Comparison of ENCODE assay signal across 15 cellular contexts in genomic region chr6:82840571-82840970, GRCh38.
DNase-seq lines count a peak whose midpoint lies in the region; ATAC-seq and TF ChIP-seq lines count a peak whose summit lies in the region.
"Had no signal": no experiment of that assay in that cellular context is flagged by ENCODE, and none has a peak within 500 bp of the region (broad histone marks: within the 10 kb centered on the region; RNA-seq: fewer than 3 reads in every experiment).

No MANE protein-coding gene starts in this region.

- H3K4me3 ChIP-seq in astrocyte of the spinal cord (ENCODE audit: low read depth, low read length) (no peak overlapping the region), lower lobe of right lung (no peak overlapping the region)
- H3K4me3 ChIP-seq: BLaER1 treated with 17β-estradiol and CSF1 and Interleukin-3, amounts not matched to agents 10 nM and 100 nM; SJSA1 had no signal

- H3K27me3 ChIP-seq in lower lobe of right lung (ENCODE audit: low read depth) = no peaks in the 10 kb centered on the region
- H3K27me3 ChIP-seq: BLaER1 treated with 17β-estradiol and CSF1 and Interleukin-3, amounts not matched to agents 10 nM and 100 nM; SJSA1 had no signal

- no peaks in the 10 kb centered on the region for H3K36me3 ChIP-seq in lower lobe of right lung
- H3K36me3 ChIP-seq: BLaER1 treated with 17β-estradiol and CSF1 and Interleukin-3, amounts not matched to agents 10 nM and 100 nM; SJSA1 had no signal

- H3K9me3 ChIP-seq in lower lobe of right lung = no peaks in the 10 kb centered on the region
- H3K9me3 ChIP-seq: BLaER1 treated with 17β-estradiol and CSF1 and Interleukin-3, amounts not matched to agents 10 nM and 100 nM; SJSA1 had no signal

- ATAC-seq in lower lobe of right lung = no peak
- no peak for ATAC-seq in HG03025 (IDR thresholded peaks at IDR 0.05; ENCODE audit: low FRiP score, unreplicated experiment)

- TF ChIP-seq CTCF in astrocyte of the spinal cord (IDR thresholded peaks at IDR 0.05; ENCODE audit: low read depth, low read length) (no peak), lower lobe of right lung (IDR thresholded peaks at IDR 0.05) (no peak)

- intact Hi-C loops in lower lobe of right lung (cut with DNase I) = no loop called here

- in situ Hi-C loops in Caki2 (cut with HindIII; ENCODE audit: low pct_unique_long_range_greater_than_20kb, low sequenced_read_pairs) = no loop called here
- in situ Hi-C loops in astrocyte of the spinal cord (cut with HindIII; ENCODE audit: low sequenced_read_pairs) = no loop called here

- DNase-seq in Caki2 (ENCODE audit: low read depth) (peak; percentile 52), M059J (ENCODE audit: low read depth) (peak; percentile 95), astrocyte of the spinal cord (ENCODE audit: low read depth, low spot score) (peak; percentile 42), kidney tubule cell (ENCODE audit: low spot score) (peak; percentile 92), hepatic stellate cell (ENCODE audit: low spot score) (no peak), occipital lobe (lab: John Stamatoyannopoulos, UW) (no peak), lower lobe of right lung (no peak)
- DNase-seq: CD8-positive, alpha-beta memory T cell; H9; NCI-H187; NK-92 treated with Interleukin-12 subunit alpha and Interleukin-12 subunit beta, amount 100 ng/mL, for 24 hours; OCI-M1 had no signal

- no peak overlapping the region for H3K27ac ChIP-seq in lower lobe of right lung
- H3K27ac ChIP-seq: BLaER1 treated with 17β-estradiol and CSF1 and Interleukin-3, amounts not matched to agents 10 nM and 100 nM; SJSA1 had no signal

- H3K4me1 ChIP-seq in lower lobe of right lung = no peaks in the 10 kb centered on the region
- H3K4me1 ChIP-seq: BLaER1 treated with 17β-estradiol and CSF1 and Interleukin-3, amounts not matched to agents 10 nM and 100 nM had no signal

Comparison
In these comparisons a context has a peak if more than half of its experiments do, and no peak if none do; other contexts are left out.
1. DNase-seq: peak in Caki2 (single experiment), M059J (single experiment), astrocyte of the spinal cord (single experiment) and kidney tubule cell (single experiment); none in hepatic stellate cell (single experiment), occipital lobe (single experiment) and lower lobe of right lung (single experiment).